8 cellular contexts compared by ENCODE assay signal in genomic region chr14:68816943-68817430, GRCh38. TPM values are rescaled to one million over a fixed set of nuclear protein-coding genes. Genes with fewer than 3 reads are reported as not detected.
DNase-seq lines count a peak whose midpoint lies in the region; ATAC-seq, FAIRE-seq and TF ChIP-seq lines count a peak whose summit lies in the region.

No MANE protein-coding gene starts in this region.

- H3K79me2 ChIP-seq in keratinocyte (ENCODE audit: control insufficient read depth, insufficient read depth, low read length): no peaks in the 10 kb centered on the region

- H3K9ac ChIP-seq in keratinocyte (ENCODE audit: control insufficient read depth, extremely low read depth, insufficient read depth, low read length): peak overlapping the region; percentile 79

- no peak for FAIRE-seq in keratinocyte (lab: Jason Lieb, UNC)

- H3K27me3 Mint-ChIP-seq in IgD-negative memory B cell: no peaks in the 10 kb centered on the region
- no peaks in the 10 kb centered on the region for H3K27me3 Mint-ChIP-seq in activated T-helper 2 cell treated with anti-CD3 and anti-CD28 coated beads, Interferon-gamma antibody, Interleukin-2, Interleukin-4, amounts not matched to agents 10 μg/mL and 5 μg/mL and 100 μg/mL, durations not matched to agents 14 hours and 24 hours and 36 hours (ENCODE audit: low read depth)
- H3K27me3 Mint-ChIP-seq in stimulated activated naive B cell treated with anti-CD40 and anti-IgM and Interleukin-4, amounts not matched to agents 10 μg/mL and 1 μg/mL and 100 μg/mL, for 72 hours: no peaks in the 10 kb centered on the region

- peak overlapping the region; percentile 80 for H3K27ac ChIP-seq in keratinocyte (ENCODE audit: control insufficient read depth, insufficient read depth, low read length)

- H3K4me1 Mint-ChIP-seq in IgD-negative memory B cell: peaks cover 46 to 62% (median 48%) of the 10 kb centered on the region in 3 donors
- peaks cover 54% of the 10 kb centered on the region for H3K4me1 Mint-ChIP-seq in activated T-helper 2 cell treated with anti-CD3 and anti-CD28 coated beads, Interferon-gamma antibody, Interleukin-2, Interleukin-4, amounts not matched to agents 10 μg/mL and 5 μg/mL and 100 μg/mL, durations not matched to agents 14 hours and 24 hours and 36 hours (ENCODE audit: low read depth)
- peaks cover 68 to 92% of the 10 kb centered on the region in 2 donors for H3K4me1 Mint-ChIP-seq in stimulated activated naive B cell treated with anti-CD40 and anti-IgM and Interleukin-4, amounts not matched to agents 10 μg/mL and 1 μg/mL and 100 μg/mL, for 72 hours

- peak overlapping the region; percentile 75 for H3K4me2 ChIP-seq in keratinocyte (ENCODE audit: control insufficient read depth, extremely low read depth, insufficient read depth, low read depth, low read length)

- peak overlapping the region; percentile 87 to 95 (median 95) for H3K27ac Mint-ChIP-seq in IgD-negative memory B cell
- H3K27ac Mint-ChIP-seq in activated T-helper 2 cell treated with anti-CD3 and anti-CD28 coated beads, Interferon-gamma antibody, Interleukin-2, Interleukin-4, amounts not matched to agents 10 μg/mL and 5 μg/mL and 100 μg/mL, durations not matched to agents 14 hours and 24 hours and 36 hours: peak overlapping the region; percentile 88
- H3K27ac Mint-ChIP-seq in stimulated activated naive B cell treated with anti-CD40 and anti-IgM and Interleukin-4, amounts not matched to agents 10 μg/mL and 1 μg/mL and 100 μg/mL, for 72 hours: peak overlapping the region; percentile 96

- ATAC-seq in stimulated activated naive B cell treated with anti-CD40 and anti-IgM and Interleukin-4, amounts not matched to agents 10 μg/mL and 1 μg/mL and 100 μg/mL, for 72 hours (replicated peaks): peak in 1 of 2 donors; percentile 74
- ATAC-seq in HG03439 (IDR thresholded peaks at IDR 0.05; ENCODE audit: unreplicated experiment): no peak
- no peak for ATAC-seq in GM21786 (IDR thresholded peaks at IDR 0.05; ENCODE audit: unreplicated experiment)

- no peaks in the 10 kb centered on the region for H3K36me3 Mint-ChIP-seq in IgD-negative memory B cell
- H3K36me3 Mint-ChIP-seq in activated T-helper 2 cell treated with anti-CD3 and anti-CD28 coated beads, Interferon-gamma antibody, Interleukin-2, Interleukin-4, amounts not matched to agents 10 μg/mL and 5 μg/mL and 100 μg/mL, durations not matched to agents 14 hours and 24 hours and 36 hours (ENCODE audit: low read depth): no peaks in the 10 kb centered on the region
- peaks cover 0 to 8% of the 10 kb centered on the region in 2 donors for H3K36me3 Mint-ChIP-seq in stimulated activated naive B cell treated with anti-CD40 and anti-IgM and Interleukin-4, amounts not matched to agents 10 μg/mL and 1 μg/mL and 100 μg/mL, for 72 hours

- no peak for TF ChIP-seq CTCF in keratinocyte (optimal IDR thresholded peaks at IDR 0.05 in 1 of 3, IDR thresholded peaks at IDR 0.05 in 1 of 3, conservative IDR thresholded peaks at IDR 0.05 in 1 of 3; ENCODE audit: extremely low read depth in 1 of 3, insufficient read depth in 2 of 3, low read length in 3 of 3)

- intact Hi-C loops in activated T-helper 2 cell treated with anti-CD3 and anti-CD28 coated beads, Interferon-gamma antibody, Interleukin-2, Interleukin-4, amounts not matched to agents 10 μg/mL and 5 μg/mL and 100 μg/mL, durations not matched to agents 14 hours and 24 hours and 36 hours (cut with micrococcal nuclease): loop anchor here (1.0 to 5.0 kb wide), 4 partner anchors 28 to 872 kb away; no protein-coding TSS in a partner anchor

- H3K9me3 Mint-ChIP-seq in IgD-negative memory B cell: no peaks in the 10 kb centered on the region
- H3K9me3 Mint-ChIP-seq in activated T-helper 2 cell treated with anti-CD3 and anti-CD28 coated beads, Interferon-gamma antibody, Interleukin-2, Interleukin-4, amounts not matched to agents 10 μg/mL and 5 μg/mL and 100 μg/mL, durations not matched to agents 14 hours and 24 hours and 36 hours: no peaks in the 10 kb centered on the region
- H3K9me3 Mint-ChIP-seq in stimulated activated naive B cell treated with anti-CD40 and anti-IgM and Interleukin-4, amounts not matched to agents 10 μg/mL and 1 μg/mL and 100 μg/mL, for 72 hours: no peaks in the 10 kb centered on the region

- peaks cover 38% of the 10 kb centered on the region for H3K4me1 ChIP-seq in keratinocyte (ENCODE audit: control insufficient read depth, extremely low read depth, insufficient read depth, low read length)

- peak overlapping the region in 1 of 3 experiments; percentile 4 for H3K4me3 ChIP-seq in keratinocyte (ENCODE audit: control insufficient read depth in 2 of 3, extremely low read depth in 1 of 3, insufficient read depth in 2 of 3, low read depth in 1 of 3, low read length in 3 of 3)

- no peak overlapping the region for H2AFZ ChIP-seq in keratinocyte (ENCODE audit: control insufficient read depth, low read length)

- H3K36me3 ChIP-seq in keratinocyte (ENCODE audit: control insufficient read depth in 2 of 2, extremely low read depth in 1 of 2, insufficient read depth in 2 of 2, low read length in 2 of 2): peaks cover 0 to 1% of the 10 kb centered on the region in 2 experiments

- no peaks in the 10 kb centered on the region for H3K9me3 ChIP-seq in keratinocyte (ENCODE audit: control insufficient read depth, low read depth, low read length)

- no peak for DNase-seq in activated T-helper 2 cell treated with anti-CD3 and anti-CD28 coated beads, Interferon-gamma antibody, Interleukin-2, Interleukin-4, amounts not matched to agents 10 μg/mL and 5 μg/mL and 100 μg/mL, durations not matched to agents 14 hours and 24 hours and 36 hours (ENCODE audit: low spot score)
- no peak for DNase-seq in keratinocyte (ENCODE audit: low read depth, low spot score)
- no peak for DNase-seq in stimulated activated naive B cell treated with anti-CD40 and anti-IgM and Interleukin-4, amounts not matched to agents 10 μg/mL and 1 μg/mL and 100 μg/mL, for 72 hours
- DNase-seq in COLO668 (lab: John Stamatoyannopoulos, UW; ENCODE audit: unreplicated experiment): no peak
- no peak for DNase-seq in NCI-H128 (lab: John Stamatoyannopoulos, UW; ENCODE audit: unreplicated experiment)

- dilution Hi-C loops in keratinocyte (cut with MboI; ENCODE audit: extremely low pct_ligation_motif_present, low sequenced_read_pairs): no loop called here

- no peaks in the 10 kb centered on the region for H3K27me3 ChIP-seq in keratinocyte (ENCODE audit: control insufficient read depth, extremely low read depth, insufficient read depth, low read length)

- peak overlapping the region; percentile 83 to 89 (median 88) for H3K4me3 Mint-ChIP-seq in IgD-negative memory B cell
- H3K4me3 Mint-ChIP-seq in activated T-helper 2 cell treated with anti-CD3 and anti-CD28 coated beads, Interferon-gamma antibody, Interleukin-2, Interleukin-4, amounts not matched to agents 10 μg/mL and 5 μg/mL and 100 μg/mL, durations not matched to agents 14 hours and 24 hours and 36 hours (ENCODE audit: low read depth): peak overlapping the region; percentile 69
- H3K4me3 Mint-ChIP-seq in stimulated activated naive B cell treated with anti-CD40 and anti-IgM and Interleukin-4, amounts not matched to agents 10 μg/mL and 1 μg/mL and 100 μg/mL, for 72 hours: peak overlapping the region; percentile 84

- H4K20me1 ChIP-seq in keratinocyte (ENCODE audit: control insufficient read depth, extremely low read depth, insufficient read depth, low read length): no peaks in the 10 kb centered on the region

- no peaks in the 10 kb centered on the region for H3K9me1 ChIP-seq in keratinocyte (ENCODE audit: control insufficient read depth, extremely low read depth, insufficient read depth, low read length)

RNA-seq across cellular contexts. Expression of gene ZFP36L1, which starts 24.1 kb away (rescaled TPM):
- 275 TPM for polyA plus RNA-seq in IgD-negative memory B cell
- 70.0 and 73.4 TPM in 2 replicates for total RNA-seq in activated T-helper 2 cell treated with anti-CD3 and anti-CD28 coated beads, Interferon-gamma antibody, Interleukin-2, Interleukin-4, amounts not matched to agents 10 μg/mL and 5 μg/mL and 100 μg/mL, durations not matched to agents 14 hours and 24 hours and 36 hours
- polyA plus RNA-seq in keratinocyte: 66.9 to 142 TPM (median 85.2 TPM) in 3 replicates
- polyA plus RNA-seq in keratinocyte (2011; ENCODE audit: low read depth): 58.4 TPM
- 118 and 212 TPM in 2 replicates for polyA plus RNA-seq in keratinocyte (2011; cell fraction: cytosol; rRNA removed)
- polyA plus RNA-seq in keratinocyte (2011; cell fraction: nucleus; rRNA removed): 311 and 342 TPM in 2 replicates
- 176 and 280 TPM in 2 replicates for polyA plus RNA-seq in keratinocyte (2012; ENCODE audit: low replicate concordance)
- polyA minus RNA-seq in keratinocyte: 45.4 to 273 TPM (median 50.6 TPM) in 3 replicates
- 802 TPM for polyA minus RNA-seq in keratinocyte (2011; cell fraction: cytosol; rRNA and poly(A)+ RNA removed)
- 213 and 226 TPM in 2 replicates for polyA minus RNA-seq in keratinocyte (2011; cell fraction: nucleus; rRNA and poly(A)+ RNA removed)
